21 cellular contexts compared by ENCODE assay signal in the genomic region with DNA sequence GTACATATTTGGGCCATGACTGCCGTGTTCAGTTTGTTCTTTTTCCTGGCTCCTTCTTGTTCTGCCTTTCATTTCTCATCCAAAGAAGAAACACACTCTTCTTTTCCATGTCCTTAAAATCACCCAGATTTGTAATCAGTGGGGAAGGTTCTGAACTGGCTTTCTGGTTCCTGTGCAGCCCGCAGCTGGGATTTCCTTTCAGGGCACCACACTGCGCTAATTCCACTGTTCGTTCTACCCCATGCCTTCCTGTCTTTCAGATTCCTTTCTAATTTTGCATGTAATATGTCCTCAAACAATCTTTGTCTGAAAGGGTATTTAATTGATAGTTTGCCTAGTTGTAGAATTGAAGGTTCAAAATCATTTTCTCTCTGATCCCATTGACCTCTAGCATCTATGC.
"Had no signal": no experiment of that assay in that cellular context is flagged by ENCODE, and none has a peak within 500 bp of the region (broad histone marks: within the 10 kb centered on the region; RNA-seq: fewer than 3 reads in every experiment).

No MANE protein-coding gene starts in this region.

- DNase-seq: IMR-90, Karpas-422, KG1, MG63, NCI-H1092 treated with DMSO at 0.1 percent for 48 hours, NCI-H1436, NCI-H187, NCI-H2029, NCI-H2081 treated with DMSO at 0.1 percent for 48 hours, NCI-H2171, NCI-H226, NCI-H446, NCI-H510A, NCI-H524 treated with DMSO at 0.1 percent for 48 hours, NCI-H69, NCI-H774, PC-3, SHP77 had no signal

- H3K36me3 ChIP-seq: MG63 had no signal

- H3K9me3 ChIP-seq: MG63 had no signal

- H3K27ac ChIP-seq: RWPE1 had no signal

- ATAC-seq: HepG2, Panc1, PC-3 had no signal

- H3K4me3 ChIP-seq: MG63 had no signal

- H3K27me3 ChIP-seq: MG63 had no signal

- FAIRE-seq: HepG2 had no signal
